ENCODE assay signal across 1 cellular context in genomic region chr9:133463234-133463863, GRCh38.
TF ChIP-seq lines count a peak whose summit lies in the region.

No MANE protein-coding gene starts in this region.

TF ChIP-seq in HCT116, 20 proteins besides CTCF, POLR2A, EP300 and RAD21 (continued from another document):
- TF ChIP-seq ZBTB33 (IDR thresholded peaks at IDR 0.05; ENCODE audit: extremely low read depth, insufficient replicate concordance, low read length) (no peak), EZH2phosphoT487 (IDR thresholded peaks at IDR 0.05; ENCODE audit: borderline replicate concordance) (no peak), ZNF274 (IDR thresholded peaks at IDR 0.05; ENCODE audit: low read depth, low read length) (no peak), FOSL1 (IDR thresholded peaks at IDR 0.05; ENCODE audit: low read depth) (no peak), JUND (IDR thresholded peaks at IDR 0.05) (no peak), ATF3 (IDR thresholded peaks at IDR 0.05) (no peak), SIN3A (IDR thresholded peaks at IDR 0.05; ENCODE audit: low read depth) (no peak)
TF ChIP-seq in HCT116: peak in this region for 0.
